ENCODE assay signal across 33 cellular contexts in the genomic region with DNA sequence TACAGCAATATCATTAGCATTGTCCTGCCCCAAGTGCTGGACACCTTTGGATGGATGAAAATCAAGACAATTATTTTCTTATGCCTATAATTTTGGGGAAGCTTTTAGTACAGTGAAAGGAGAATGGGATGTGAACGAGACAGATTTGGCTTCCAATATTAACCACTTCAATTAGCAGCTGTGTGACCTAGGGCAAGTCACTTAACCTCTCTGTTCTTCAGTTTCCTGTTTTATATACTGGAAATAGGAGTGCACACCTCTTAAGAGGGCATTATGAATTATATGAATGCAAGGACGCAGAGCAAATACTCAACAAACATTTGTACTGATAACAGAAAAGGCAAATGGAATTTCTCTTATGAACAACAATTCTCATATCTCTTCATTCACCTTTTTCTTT.
"Had no signal": no experiment of that assay in that cellular context is flagged by ENCODE, and none has a peak within 500 bp of the region (broad histone marks: within the 10 kb centered on the region; RNA-seq: fewer than 3 reads in every experiment).

No MANE protein-coding gene starts in this region.

- H3K27me3 ChIP-seq: adrenal gland, body of pancreas, brain microvascular endothelial cell, breast epithelium had no signal

- ATAC-seq: activated CD8-positive, alpha-beta T cell treated with anti-CD3 and anti-CD28 coated beads for 36 hours; activated naive CD4-positive, alpha-beta T cell treated with anti-CD3 and anti-CD28 coated beads, Interleukin-2, amount 50 U/mL, for 72 hours; activated T-cell treated with anti-CD3 and anti-CD28 coated beads, Interleukin-2, amount 50 U/mL, for 4 hours; activated T-cell treated with anti-CD3 and anti-CD28 coated beads, Interleukin-2, amount 50 U/mL, for 72 hours; activated T-helper 17 cell treated with anti-CD3 and anti-CD28 coated beads, Interleukin-2, amount 50 U/mL, for 72 hours; body of pancreas had no signal

- H3K9me3 ChIP-seq: adrenal gland, breast epithelium had no signal

- DNase-seq: activated B cell treated with CpG ODN at 0.5 μM for 24 hours; activated CD4-positive, alpha-beta memory T cell treated with anti-CD3 and anti-CD28 coated beads for 36 hours; activated CD4-positive, alpha-beta T cell treated with anti-CD3 and anti-CD28 coated beads for 4 hours; activated CD4-positive, alpha-beta T cell treated with anti-CD3 and anti-CD28 coated beads, Interleukin-2, amount 10 ng/mL, durations not matched to agents 24 days and 14 days; activated CD4-positive, alpha-beta T cell treated with anti-CD3 and anti-CD28 coated beads, Interleukin-2, amount 50 U/mL, for 1 hour; activated CD4-positive, alpha-beta T cell treated with anti-CD3 and anti-CD28 coated beads, Interleukin-2, amount 50 U/mL, for 4 hours; activated CD4-positive, CD25-positive, alpha-beta regulatory T cell treated with anti-CD3 and anti-CD28 coated beads, Interleukin-2, amount 50 U/mL, for 72 hours; activated CD8-positive, alpha-beta memory T cell treated with anti-CD3 and anti-CD28 coated beads, Interleukin-2, amount 50 U/mL, for 4 hours; activated CD8-positive, alpha-beta T cell treated with anti-CD3 and anti-CD28 coated beads for 36 hours; activated effector memory CD4-positive, alpha-beta T cell treated with anti-CD3 and anti-CD28 coated beads, Interleukin-2, amount 50 U/mL, for 16 hours; activated gamma-delta T cell treated with Interleukin-2 at 50 U/mL for 16 hours; activated naive CD4-positive, alpha-beta T cell; activated naive CD4-positive, alpha-beta T cell treated with anti-CD3 and anti-CD28 coated beads for 36 hours; activated naive CD4-positive, alpha-beta T cell treated with anti-CD3 and anti-CD28 coated beads, Interleukin-2, amount 50 U/mL, for 16 hours; activated naive CD8-positive, alpha-beta T cell treated with anti-CD3 and anti-CD28 coated beads for 36 hours; activated T-cell treated with anti-CD3 and anti-CD28 coated beads for 4 hours; activated T-cell treated with anti-CD3 and anti-CD28 coated beads, Interleukin-2, amount 50 U/mL, for 1 hour; activated T-cell treated with anti-CD3 and anti-CD28 coated beads, Interleukin-2, amount 50 U/mL, for 4 hours; activated T-cell treated with anti-CD3 and anti-CD28 coated beads, Interleukin-2, amount 50 U/mL, for 72 hours; adrenal gland; amniotic stem cell; aorta; body of pancreas; brain microvascular endothelial cell; central memory CD4-positive, alpha-beta T cell; T-helper 2 cell; T-helper 9 cell had no signal

- H3K27ac ChIP-seq: adrenal gland, body of pancreas, brain microvascular endothelial cell, breast epithelium, VCaP had no signal

- H3K4me1 ChIP-seq: adrenal gland, body of pancreas, breast epithelium had no signal

- H3K4me3 ChIP-seq: adrenal gland, body of pancreas, breast epithelium had no signal

- H3K36me3 ChIP-seq: adrenal gland, brain microvascular endothelial cell, breast epithelium had no signal

- FAIRE-seq: astrocyte, TTC549 had no signal
